Comparison of ENCODE assay signal across 8 cellular contexts in the genomic region with DNA sequence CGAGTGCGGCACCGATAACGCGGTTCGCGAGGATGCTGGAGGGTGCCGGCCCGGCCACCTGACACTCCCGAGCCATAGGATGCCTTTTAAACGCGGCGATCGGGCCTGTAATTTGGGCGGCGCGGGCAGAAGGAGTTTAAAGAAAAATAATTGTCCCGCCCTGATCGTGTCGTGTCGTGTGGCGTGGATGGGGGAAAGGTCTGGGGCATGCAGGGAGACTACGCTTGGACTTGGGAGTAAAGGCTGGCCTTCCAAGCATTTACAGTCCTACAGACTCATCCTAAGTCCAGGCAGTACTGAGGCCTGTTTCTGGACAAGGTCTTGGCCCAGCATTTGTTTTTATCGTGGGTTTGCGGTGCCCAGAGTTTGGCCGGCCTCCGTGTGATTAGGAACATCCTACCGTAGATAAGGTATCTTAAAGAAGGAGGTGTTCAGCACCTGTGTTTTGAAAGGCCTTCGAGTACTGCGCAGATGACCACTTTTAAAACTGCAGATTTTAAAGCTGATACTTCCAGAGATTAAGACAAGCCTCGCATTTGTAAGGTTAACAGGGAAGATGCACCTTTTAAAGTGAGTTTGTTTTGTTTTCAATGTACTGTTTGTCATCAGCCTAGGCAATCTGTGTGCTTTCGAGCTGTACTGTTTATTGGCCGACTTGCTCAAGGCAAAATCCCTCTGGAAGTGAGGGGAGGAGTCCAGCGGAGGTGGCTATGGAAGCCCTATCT. TPM values are rescaled to one million over a fixed set of nuclear protein-coding genes. Genes with fewer than 3 reads are reported as not detected.
DNase-seq lines count a peak whose midpoint lies in the region; ATAC-seq and TF ChIP-seq lines count a peak whose summit lies in the region.

No MANE protein-coding gene starts in this region.

- H3K36me3 ChIP-seq in neural progenitor cell: peaks cover 12% of the 10 kb centered on the region

- no peak overlapping the region for H2AFZ ChIP-seq in neural progenitor cell (replicated peaks)

- H3F3A ChIP-seq in neural progenitor cell (ENCODE audit: low read depth): peaks cover 27% of the 10 kb centered on the region

- peak overlapping the region; percentile 71 for H3K4me3 ChIP-seq in AG09309 (ENCODE audit: control insufficient read depth, low read depth, low read length)
- peak overlapping the region; percentile 91 for H3K4me3 ChIP-seq in GM12875 (ENCODE audit: low read depth, low read length)
- peak overlapping the region; percentile 73 for H3K4me3 ChIP-seq in neural progenitor cell

- H3K9ac ChIP-seq in neural progenitor cell: peak overlapping the region; percentile 77

- peaks cover 24 to 46% of the 10 kb centered on the region in 2 donors for H3K36me3 Mint-ChIP-seq in activated T-cell treated with anti-CD3 and anti-CD28 coated beads, Interleukin-2, amount 50 U/mL, for 72 hours (ENCODE audit: insufficient read depth in 2 of 2)
- peaks cover 32% of the 10 kb centered on the region for H3K36me3 Mint-ChIP-seq in neural progenitor cell

- H3K4me3 Mint-ChIP-seq in activated T-cell treated with anti-CD3 and anti-CD28 coated beads, Interleukin-2, amount 50 U/mL, for 72 hours: peak overlapping the region; percentile 96 to 99
- H3K4me3 Mint-ChIP-seq in neural progenitor cell: peak overlapping the region; percentile 98

- H3K27me3 ChIP-seq in foreskin keratinocyte: no peaks in the 10 kb centered on the region
- peaks cover 13% of the 10 kb centered on the region for H3K27me3 ChIP-seq in neural progenitor cell

- H3K4me1 Mint-ChIP-seq in activated T-cell treated with anti-CD3 and anti-CD28 coated beads, Interleukin-2, amount 50 U/mL, for 72 hours (ENCODE audit: low read depth): peaks cover 56% of the 10 kb centered on the region
- peaks cover 46% of the 10 kb centered on the region for H3K4me1 Mint-ChIP-seq in neural progenitor cell

- no peaks in the 10 kb centered on the region for H3K9me3 Mint-ChIP-seq in activated T-cell treated with anti-CD3 and anti-CD28 coated beads, Interleukin-2, amount 50 U/mL, for 72 hours
- no peaks in the 10 kb centered on the region for H3K9me3 Mint-ChIP-seq in neural progenitor cell

- H3K4me1 ChIP-seq in foreskin keratinocyte (peaks cover 38% of the 10 kb centered on the region), neural progenitor cell (peaks cover 32% of the 10 kb centered on the region)

- H3K27me3 Mint-ChIP-seq in activated T-cell treated with anti-CD3 and anti-CD28 coated beads, Interleukin-2, amount 50 U/mL, for 72 hours (ENCODE audit: low read depth): peaks cover 6% of the 10 kb centered on the region
- peaks cover 6% of the 10 kb centered on the region for H3K27me3 Mint-ChIP-seq in neural progenitor cell (ENCODE audit: insufficient read depth, low read depth)

- TF ChIP-seq CTCF in AG09309 (IDR thresholded peaks at IDR 0.05; ENCODE audit: control insufficient read depth, insufficient read depth, low read depth, low read length, missing control alignments) (no peak), GM12875 (IDR thresholded peaks at IDR 0.05; ENCODE audit: borderline replicate concordance, insufficient read depth, low read depth, low read length) (no peak), foreskin keratinocyte (conservative IDR thresholded peaks at IDR 0.05) (no peak), neural progenitor cell (IDR thresholded peaks at IDR 0.05) (no peak)

- H4K20me1 ChIP-seq in neural progenitor cell (ENCODE audit: low read depth): peaks cover 54% of the 10 kb centered on the region

- peak overlapping the region; percentile 82 for H3K4me2 ChIP-seq in neural progenitor cell

- no peaks in the 10 kb centered on the region for H3K9me3 ChIP-seq in neural progenitor cell (ENCODE audit: low read depth)

- H3K27ac ChIP-seq in foreskin keratinocyte (peak overlapping the region; percentile 96), neural progenitor cell (no peak overlapping the region)

- peaks cover 64% of the 10 kb centered on the region for H3K79me2 ChIP-seq in neural progenitor cell (ENCODE audit: low read depth)

- H3K27ac Mint-ChIP-seq in activated T-cell treated with anti-CD3 and anti-CD28 coated beads, Interleukin-2, amount 50 U/mL, for 72 hours: peak overlapping the region; percentile 85
- peak overlapping the region; percentile 93 for H3K27ac Mint-ChIP-seq in neural progenitor cell

- DNase-seq in AG09309 (ENCODE audit: low read depth) (peak; percentile 67), NCI-H345 treated with DMSO at 0.1 percent for 48 hours (lab: John Stamatoyannopoulos, UW; ENCODE audit: unreplicated experiment) (peak; percentile 30), foreskin keratinocyte (peak; percentile 72 to 85), neural progenitor cell (ENCODE audit: low spot score) (peak; percentile 78)
- peak; percentile 26 to 36 for DNase-seq in activated T-cell treated with anti-CD3 and anti-CD28 coated beads, Interleukin-2, amount 50 U/mL, for 72 hours

- ATAC-seq in activated T-cell treated with anti-CD3 and anti-CD28 coated beads, Interleukin-2, amount 50 U/mL, for 72 hours (replicated peaks in 1 of 2): no peak
- ATAC-seq in foreskin keratinocyte (peak; percentile 21), GM21786 (IDR thresholded peaks at IDR 0.05; ENCODE audit: unreplicated experiment) (no peak), HG03571 (IDR thresholded peaks at IDR 0.05; ENCODE audit: unreplicated experiment) (no peak)

RNA-seq across cellular contexts. Expression of gene WEE1, which starts 1.5 kb away (rescaled TPM):
- total RNA-seq in activated T-cell treated with anti-CD3 and anti-CD28 coated beads, Interleukin-2, amount 50 U/mL, for 72 hours: 10 to 100 TPM; 41.6 to 45.5 TPM
- total RNA-seq in foreskin keratinocyte: 39.6 and 43.6 TPM in 2 replicates
- 10.3 and 14.2 TPM in 2 replicates for polyA plus RNA-seq in foreskin keratinocyte
- 123 and 156 TPM in 2 replicates for total RNA-seq in neural progenitor cell (ENCODE audit: low replicate concordance)
